ENCODE assay signal across 8 cellular contexts in the genomic region with DNA sequence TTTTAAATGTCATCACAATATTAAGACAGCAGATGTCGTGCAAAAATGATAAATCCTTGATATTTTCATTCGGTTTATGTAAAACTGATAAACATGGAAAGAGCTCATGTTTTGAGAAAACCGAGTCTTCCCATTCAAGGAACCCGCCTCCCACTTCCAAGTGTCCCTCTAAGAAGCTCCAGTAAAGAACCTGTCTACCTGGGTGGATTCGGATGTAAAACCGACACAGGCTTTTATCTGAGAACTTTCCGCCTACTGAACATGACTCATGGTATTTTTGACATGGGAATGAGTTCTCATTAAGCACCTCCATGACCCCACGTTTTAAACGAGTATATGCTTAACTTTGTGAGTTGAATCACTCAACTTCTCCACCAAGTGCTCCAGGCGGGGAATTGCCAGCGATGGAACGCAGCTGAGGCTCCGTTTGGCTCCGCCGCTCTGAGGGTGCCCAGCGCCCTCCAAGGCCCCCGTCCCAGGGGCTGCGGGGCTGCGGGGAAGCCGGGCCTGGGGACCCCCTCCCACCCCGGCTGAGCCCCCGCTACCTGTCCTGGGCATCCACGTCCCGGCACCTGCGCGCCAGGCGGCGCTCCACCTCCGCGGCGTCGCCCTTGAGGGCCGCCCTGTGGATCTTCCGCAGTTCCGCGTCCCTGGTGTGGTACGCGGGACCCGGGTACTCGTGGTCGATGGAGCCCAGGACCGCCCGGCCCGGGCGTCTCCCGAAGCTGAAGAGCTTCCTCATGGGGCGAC.
A peak's percentile ranks its signal among the peaks of the same experiment; 100 is the strongest.
DNase-seq lines count a peak whose midpoint lies in the region; ATAC-seq and TF ChIP-seq lines count a peak whose summit lies in the region.

No MANE protein-coding gene starts in this region.

- ATAC-seq in GM18498 (IDR thresholded peaks at IDR 0.05; ENCODE audit: unreplicated experiment): peak; percentile 33
- ATAC-seq in HG03354 (IDR thresholded peaks at IDR 0.05; ENCODE audit: poor library complexity, severe bottlenecking, unreplicated experiment): peak; percentile 35
- ATAC-seq in stimulated activated naive B cell treated with anti-CD40 and anti-IgM and Interleukin-4, amounts not matched to agents 10 μg/mL and 1 μg/mL and 100 μg/mL, for 72 hours (replicated peaks): peak; percentile 54 to 63
- ATAC-seq in HG02610 (IDR thresholded peaks at IDR 0.05; ENCODE audit: unreplicated experiment): no peak
- ATAC-seq in GM18861 (IDR thresholded peaks at IDR 0.05; ENCODE audit: unreplicated experiment): no peak

- H3K9me3 ChIP-seq in WERI-Rb-1 (ENCODE audit: severe bottlenecking) (no peaks in the 10 kb centered on the region), ectodermal cell (ENCODE audit: control insufficient read depth, low read length) (no peaks in the 10 kb centered on the region), mesodermal cell (ENCODE audit: control insufficient read depth, low read length) (peaks cover 7% of the 10 kb centered on the region)

- H3K9me3 Mint-ChIP-seq in stimulated activated naive B cell treated with anti-CD40 and anti-IgM and Interleukin-4, amounts not matched to agents 10 μg/mL and 1 μg/mL and 100 μg/mL, for 72 hours: peaks cover 0 to 2% of the 10 kb centered on the region in 2 donors

- TF ChIP-seq CTCF in WERI-Rb-1 (IDR thresholded peaks at IDR 0.05; ENCODE audit: low read depth, low read length): no peak

- H3K4me3 ChIP-seq in WERI-Rb-1 (ENCODE audit: low read depth, low read length) (peak overlapping the region; percentile 54), ectodermal cell (ENCODE audit: insufficient read depth, low read depth, low read length) (peak overlapping the region; percentile 40), mesodermal cell (ENCODE audit: extremely low read depth, insufficient read depth, low read length, poor library complexity, severe bottlenecking) (peak overlapping the region; percentile 44)

- peak; percentile 17 for DNase-seq in WERI-Rb-1
- DNase-seq in stimulated activated naive B cell treated with anti-CD40 and anti-IgM and Interleukin-4, amounts not matched to agents 10 μg/mL and 1 μg/mL and 100 μg/mL, for 72 hours: no peak

- H3K36me3 Mint-ChIP-seq in stimulated activated naive B cell treated with anti-CD40 and anti-IgM and Interleukin-4, amounts not matched to agents 10 μg/mL and 1 μg/mL and 100 μg/mL, for 72 hours: peaks cover 3 to 7% of the 10 kb centered on the region in 2 donors

- H3K4me1 ChIP-seq in ectodermal cell (ENCODE audit: control insufficient read depth, insufficient read depth, low read length) (no peaks in the 10 kb centered on the region), mesodermal cell (ENCODE audit: control insufficient read depth, insufficient read depth, low read length, poor library complexity, severe bottlenecking) (no peaks in the 10 kb centered on the region)

- peaks cover 9 to 17% of the 10 kb centered on the region in 2 donors for H3K27me3 Mint-ChIP-seq in stimulated activated naive B cell treated with anti-CD40 and anti-IgM and Interleukin-4, amounts not matched to agents 10 μg/mL and 1 μg/mL and 100 μg/mL, for 72 hours

- H3K27me3 ChIP-seq in WERI-Rb-1 (ENCODE audit: insufficient read depth, low read depth, severe bottlenecking) (peaks cover 13% of the 10 kb centered on the region), ectodermal cell (ENCODE audit: control insufficient read depth, insufficient read depth, low read length, poor library complexity, severe bottlenecking) (peaks cover 88% of the 10 kb centered on the region)

- H3K4me3 Mint-ChIP-seq in stimulated activated naive B cell treated with anti-CD40 and anti-IgM and Interleukin-4, amounts not matched to agents 10 μg/mL and 1 μg/mL and 100 μg/mL, for 72 hours: peak overlapping the region; percentile 89 to 95

- H3K36me3 ChIP-seq in WERI-Rb-1 (no peaks in the 10 kb centered on the region), ectodermal cell (ENCODE audit: control insufficient read depth, insufficient read depth, low read length) (no peaks in the 10 kb centered on the region), mesodermal cell (ENCODE audit: control insufficient read depth, insufficient read depth, low read length) (no peaks in the 10 kb centered on the region)

- peak overlapping the region; percentile 93 for H3K27ac Mint-ChIP-seq in stimulated activated naive B cell treated with anti-CD40 and anti-IgM and Interleukin-4, amounts not matched to agents 10 μg/mL and 1 μg/mL and 100 μg/mL, for 72 hours

- 34 to 36% methylated on average over 47 of the region's 47 CpGs for WGBS in ectodermal cell, 2 experiments
- 36 to 41% methylated on average over 31 to 45 of the region's 47 CpGs for WGBS in mesodermal cell (ENCODE audit: insufficient coverage in 2 of 2), 2 experiments

- H3K4me1 Mint-ChIP-seq in stimulated activated naive B cell treated with anti-CD40 and anti-IgM and Interleukin-4, amounts not matched to agents 10 μg/mL and 1 μg/mL and 100 μg/mL, for 72 hours: peaks cover 0 to 1% of the 10 kb centered on the region in 2 donors

- H3K27ac ChIP-seq in WERI-Rb-1 (no peak overlapping the region), ectodermal cell (ENCODE audit: insufficient read depth, low read depth, low read length, poor library complexity, severe bottlenecking) (no peak overlapping the region), mesodermal cell (ENCODE audit: low read depth, low read length, severe bottlenecking) (no peak overlapping the region)

Comparison
In these comparisons a context has a peak if more than half of its experiments do, and no peak if none do; other contexts are left out.
1. ATAC-seq: peak in GM18498 (single experiment), HG03354 (single experiment) and stimulated activated naive B cell treated with anti-CD40 and anti-IgM and Interleukin-4, amounts not matched to agents 10 μg/mL and 1 μg/mL and 100 μg/mL, for 72 hours (2 of 2); none in HG02610 (single experiment) and GM18861 (single experiment).
2. Peak in every context shown above with its lines, with median percentiles within 50 percentile points of each other: H3K4me3 ChIP-seq.